ENCODE assay signal across 1 cellular context in the genomic region with DNA sequence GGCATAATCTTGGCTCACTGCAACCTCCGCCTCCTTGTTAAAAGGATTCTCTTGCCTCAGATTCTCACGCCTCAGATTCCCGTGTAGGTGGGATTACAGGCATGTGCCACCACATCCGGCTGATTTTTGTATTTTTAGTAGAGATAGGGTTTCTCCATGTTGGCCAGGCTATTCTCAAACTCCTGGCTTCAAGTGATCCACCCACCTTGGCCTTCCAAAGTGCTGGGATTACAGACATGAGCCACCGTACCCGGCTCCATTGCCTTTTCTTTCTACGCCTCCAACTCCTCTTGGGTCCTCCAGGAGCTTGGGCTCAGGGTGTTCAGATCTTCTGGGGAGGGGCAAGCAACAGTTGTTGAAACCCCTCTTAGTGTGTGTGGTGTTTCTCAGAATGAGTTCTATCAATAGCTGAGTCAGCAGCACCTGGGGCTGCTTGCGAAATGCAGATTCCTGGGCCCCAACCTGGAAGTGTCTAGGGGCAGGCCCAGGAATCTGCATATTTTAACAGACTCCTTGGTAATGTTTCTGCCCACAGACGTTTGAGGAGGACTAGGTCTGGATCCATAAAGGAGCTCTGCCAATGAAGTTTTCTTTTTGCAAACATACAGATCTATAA.
TF ChIP-seq lines count a peak whose summit lies in the region.

No MANE protein-coding gene starts in this region.

TF ChIP-seq in K562, 482 proteins besides CTCF, POLR2A, EP300 and RAD21:
- TF ChIP-seq ZNF316 (IDR thresholded peaks at IDR 0.05) (peak; percentile 54; the same call in 1 of the 2 replicates), PHB (CRISPR knock-in tag; IDR thresholded peaks at IDR 0.05) (no peak), CTBP1 (IDR thresholded peaks at IDR 0.05; ENCODE audit: borderline replicate concordance) (no peak), MAFF (IDR thresholded peaks at IDR 0.05; ENCODE audit: low read length) (peak; percentile 36; the same call in 1 of the 2 replicates), C11orf30 (IDR thresholded peaks at IDR 0.05; ENCODE audit: low read depth) (peak; percentile 41; the same call in 1 of the 2 replicates), HIVEP1 (CRISPR knock-in tag; IDR thresholded peaks at IDR 0.05) (no peak), PCBP2 (IDR thresholded peaks at IDR 0.05; ENCODE audit: low read depth, low read length, poor library complexity, severe bottlenecking) (no peak), MAFG (tag; conservative IDR thresholded peaks at IDR 0.05) (peak; percentile 55), FOXJ3 (CRISPR knock-in tag; IDR thresholded peaks at IDR 0.05) (no peak), MAFK (IDR thresholded peaks at IDR 0.05; ENCODE audit: low read length) (0 out of 2 replicates have a peak, but pooled peaks have one; percentile 27), MCM7 (IDR thresholded peaks at IDR 0.05) (no peak), CBFA2T3 (IDR thresholded peaks at IDR 0.05) (peak; percentile 42)
- TF ChIP-seq, protein P1, sequence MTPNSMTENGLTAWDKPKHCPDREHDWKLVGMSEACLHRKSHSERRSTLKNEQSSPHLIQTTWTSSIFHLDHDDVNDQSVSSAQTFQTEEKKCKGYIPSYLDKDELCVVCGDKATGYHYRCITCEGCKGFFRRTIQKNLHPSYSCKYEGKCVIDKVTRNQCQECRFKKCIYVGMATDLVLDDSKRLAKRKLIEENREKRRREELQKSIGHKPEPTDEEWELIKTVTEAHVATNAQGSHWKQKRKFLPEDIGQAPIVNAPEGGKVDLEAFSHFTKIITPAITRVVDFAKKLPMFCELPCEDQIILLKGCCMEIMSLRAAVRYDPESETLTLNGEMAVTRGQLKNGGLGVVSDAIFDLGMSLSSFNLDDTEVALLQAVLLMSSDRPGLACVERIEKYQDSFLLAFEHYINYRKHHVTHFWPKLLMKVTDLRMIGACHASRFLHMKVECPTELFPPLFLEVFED (CRISPR knock-in tag; conservative IDR thresholded peaks at IDR 0.05) = no peak
- TF ChIP-seq, protein P2, sequence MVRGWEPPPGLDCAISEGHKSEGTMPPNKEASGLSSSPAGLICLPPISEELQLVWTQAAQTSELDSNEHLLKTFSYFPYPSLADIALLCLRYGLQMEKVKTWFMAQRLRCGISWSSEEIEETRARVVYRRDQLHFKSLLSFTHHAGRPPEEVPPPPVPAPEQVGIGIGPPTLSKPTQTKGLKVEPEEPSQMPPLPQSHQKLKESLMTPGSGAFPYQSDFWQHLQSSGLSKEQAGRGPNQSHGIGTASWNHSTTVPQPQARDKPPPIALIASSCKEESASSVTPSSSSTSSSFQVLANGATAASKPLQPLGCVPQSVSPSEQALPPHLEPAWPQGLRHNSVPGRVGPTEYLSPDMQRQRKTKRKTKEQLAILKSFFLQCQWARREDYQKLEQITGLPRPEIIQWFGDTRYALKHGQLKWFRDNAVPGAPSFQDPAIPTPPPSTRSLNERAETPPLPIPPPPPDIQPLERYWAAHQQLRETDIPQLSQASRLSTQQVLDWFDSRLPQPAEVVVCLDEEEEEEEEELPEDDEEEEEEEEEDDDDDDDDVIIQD (CRISPR knock-in tag; IDR thresholded peaks at IDR 0.05) = no peak
- TF ChIP-seq, protein P3, sequence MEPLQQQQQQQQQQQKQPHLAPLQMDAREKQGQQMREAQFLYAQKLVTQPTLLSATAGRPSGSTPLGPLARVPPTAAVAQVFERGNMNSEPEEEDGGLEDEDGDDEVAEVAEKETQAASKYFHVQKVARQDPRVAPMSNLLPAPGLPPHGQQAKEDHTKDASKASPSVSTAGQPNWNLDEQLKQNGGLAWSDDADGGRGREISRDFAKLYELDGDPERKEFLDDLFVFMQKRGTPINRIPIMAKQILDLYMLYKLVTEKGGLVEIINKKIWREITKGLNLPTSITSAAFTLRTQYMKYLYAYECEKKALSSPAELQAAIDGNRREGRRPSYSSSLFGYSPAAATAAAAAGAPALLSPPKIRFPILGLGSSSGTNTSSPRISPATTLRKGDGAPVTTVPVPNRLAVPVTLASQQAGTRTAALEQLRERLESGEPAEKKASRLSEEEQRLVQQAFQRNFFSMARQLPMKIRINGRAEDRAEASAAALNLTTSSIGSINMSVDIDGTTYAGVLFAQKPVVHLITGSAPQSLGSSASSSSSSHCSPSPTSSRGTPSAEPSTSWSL (CRISPR knock-in tag; IDR thresholded peaks at IDR 0.05; ENCODE audit: borderline replicate concordance) = no peak
